In genomic region chr12:115657081-115658013, GRCh38 we compare ENCODE assay signal across 18 cellular contexts.
DNase-seq lines count a peak whose midpoint lies in the region; TF ChIP-seq lines count a peak whose summit lies in the region.
"Had no signal": no experiment of that assay in that cellular context is flagged by ENCODE, and none has a peak within 500 bp of the region (broad histone marks: within the 10 kb centered on the region; RNA-seq: fewer than 3 reads in every experiment).

No MANE protein-coding gene starts in this region.

- intact Hi-C loops in ascending aorta (cut with DNase I) (loop anchor here (2.0 to 10.0 kb wide), 2 partner anchors 51 to 973 kb away; partner anchors contain the start of gene TBX3), tibial artery (cut with DNase I; ENCODE audit: low total_unique reads) (no loop called here)

- DNase-seq in ascending aorta (ENCODE audit: low spot score in 2 of 2) (peak; percentile 18 to 80), foreskin fibroblast (peak; percentile 26 to 59), tibial artery (no peak), H4 (ENCODE audit: low spot score) (no peak), NCI-H1105 (lab: John Stamatoyannopoulos, UW) (no peak), progenitor cell of endocrine pancreas (ENCODE audit: low spot score, unreplicated experiment) (no peak)
- DNase-seq: CD4-positive, alpha-beta memory T cell; EL; GM23248; KG1; NCI-H1436; NCI-H1930; NCI-H226; NCI-H524 had no signal

- no peak overlapping the region for H3K27ac Mint-ChIP-seq in progenitor cell of endocrine pancreas
- H3K27ac Mint-ChIP-seq: CD4-positive, alpha-beta memory T cell had no signal

- H3K36me3 ChIP-seq in HEK293 (ENCODE audit: control insufficient read depth in 2 of 2, insufficient read depth in 1 of 2, low read length in 2 of 2) (no peaks in the 10 kb centered on the region), ascending aorta (no peaks in the 10 kb centered on the region), tibial artery (no peaks in the 10 kb centered on the region)
- H3K36me3 ChIP-seq: BLaER1 had no signal

- no peaks in the 10 kb centered on the region for H3K36me3 Mint-ChIP-seq in progenitor cell of endocrine pancreas (ENCODE audit: insufficient read depth)
- H3K36me3 Mint-ChIP-seq: CD4-positive, alpha-beta memory T cell had no signal

- H3K4me3 ChIP-seq in HEK293 (ENCODE audit: low read depth, low read length) (no peak overlapping the region), ascending aorta (no peak overlapping the region), foreskin fibroblast (ENCODE audit: low read depth in 1 of 2, low read length in 2 of 2) (no peak overlapping the region), tibial artery (no peak overlapping the region)
- H3K4me3 ChIP-seq: A549, BLaER1, GM12878, GM23248 had no signal

- no peaks in the 10 kb centered on the region for H3K9me3 Mint-ChIP-seq in progenitor cell of endocrine pancreas (ENCODE audit: low read depth)

- POLR2A ChIA-PET in HEK293 (lab: Yijun Ruan, JAX): interaction anchor here (0.6 kb wide), 1 partner anchor 1006 kb away, joined by 3 read pairs; no protein-coding TSS in a partner anchor

- no peaks in the 10 kb centered on the region for H3K4me1 ChIP-seq in HEK293 (ENCODE audit: control insufficient read depth, insufficient read depth, low read length)
- H3K4me1 ChIP-seq in ascending aorta: peaks cover 5 to 31% of the 10 kb centered on the region in 2 donors
- H3K4me1 ChIP-seq in tibial artery: peaks cover 0 to 23% (median 19%) of the 10 kb centered on the region in 4 donors
- H3K4me1 ChIP-seq: A549 had no signal

- H3K27me3 ChIP-seq in ascending aorta (no peaks in the 10 kb centered on the region), tibial artery (no peaks in the 10 kb centered on the region)
- H3K27me3 ChIP-seq: BLaER1 had no signal

- H3K4me1 Mint-ChIP-seq in progenitor cell of endocrine pancreas (ENCODE audit: low read depth): no peaks in the 10 kb centered on the region
- H3K4me1 Mint-ChIP-seq: CD4-positive, alpha-beta memory T cell had no signal

- TF ChIP-seq CTCF in HEK293 (tag by site-specific recombination; IDR thresholded peaks at IDR 0.05) (no peak), ascending aorta (IDR thresholded peaks at IDR 0.05) (no peak), foreskin fibroblast (IDR thresholded peaks at IDR 0.05; ENCODE audit: low read depth, low read length) (no peak), tibial artery (IDR thresholded peaks at IDR 0.05) (no peak), progenitor cell of endocrine pancreas (IDR thresholded peaks at IDR 0.05; ENCODE audit: unreplicated experiment) (no peak)

- no peaks in the 10 kb centered on the region for H3K9me3 ChIP-seq in HEK293 (ENCODE audit: control insufficient read depth, insufficient read depth, low read depth, low read length)
- H3K9me3 ChIP-seq in ascending aorta: no peaks in the 10 kb centered on the region
- H3K9me3 ChIP-seq in tibial artery: no peaks in the 10 kb centered on the region
- H3K9me3 ChIP-seq: A549, BLaER1 had no signal

- CTCF ChIA-PET in HEK293 (lab: Yijun Ruan, JAX): no interaction called here

- peaks cover 6% of the 10 kb centered on the region for H3K27me3 Mint-ChIP-seq in progenitor cell of endocrine pancreas
- H3K27me3 Mint-ChIP-seq: CD4-positive, alpha-beta memory T cell had no signal

- H3K4me3 Mint-ChIP-seq in progenitor cell of endocrine pancreas (ENCODE audit: low read depth): no peak overlapping the region
- H3K4me3 Mint-ChIP-seq: CD4-positive, alpha-beta memory T cell had no signal

- no peak overlapping the region for H3K27ac ChIP-seq in HEK293 (ENCODE audit: extremely low read depth, low read depth, low read length)
- peak overlapping the region; percentile 89 to 91 for H3K27ac ChIP-seq in ascending aorta
- peak overlapping the region; percentile 36 to 80 for H3K27ac ChIP-seq in tibial artery
- H3K27ac ChIP-seq: A549, BLaER1, GM23248 had no signal

TF ChIP-seq in HEK293, 187 proteins besides CTCF, POLR2A, EP300 and RAD21 (continues in another document):
- no peak for TF ChIP-seq ZNF571 (tag by site-specific recombination; IDR thresholded peaks at IDR 0.05)
- TF ChIP-seq TRIM28 (IDR thresholded peaks at IDR 0.05; ENCODE audit: borderline replicate concordance, low read length): no peak
- TF ChIP-seq EGR2 (tag by site-specific recombination; IDR thresholded peaks at IDR 0.05; ENCODE audit: low read depth): peak; percentile 85; the same call in 1 of the 2 replicates
- no peak for TF ChIP-seq ZNF830 (tag by site-specific recombination; IDR thresholded peaks at IDR 0.05; ENCODE audit: low read depth)
- no peak for TF ChIP-seq ZNF274 (IDR thresholded peaks at IDR 0.05; ENCODE audit: low read length)
- no peak for TF ChIP-seq ZNF274 (tag by site-specific recombination; IDR thresholded peaks at IDR 0.05; ENCODE audit: borderline replicate concordance)
- no peak for TF ChIP-seq ZNF776 (tag by site-specific recombination; IDR thresholded peaks at IDR 0.05; ENCODE audit: borderline replicate concordance)
- no peak for TF ChIP-seq ZNF677 (tag by site-specific recombination; IDR thresholded peaks at IDR 0.05)
- TF ChIP-seq, protein P1, sequence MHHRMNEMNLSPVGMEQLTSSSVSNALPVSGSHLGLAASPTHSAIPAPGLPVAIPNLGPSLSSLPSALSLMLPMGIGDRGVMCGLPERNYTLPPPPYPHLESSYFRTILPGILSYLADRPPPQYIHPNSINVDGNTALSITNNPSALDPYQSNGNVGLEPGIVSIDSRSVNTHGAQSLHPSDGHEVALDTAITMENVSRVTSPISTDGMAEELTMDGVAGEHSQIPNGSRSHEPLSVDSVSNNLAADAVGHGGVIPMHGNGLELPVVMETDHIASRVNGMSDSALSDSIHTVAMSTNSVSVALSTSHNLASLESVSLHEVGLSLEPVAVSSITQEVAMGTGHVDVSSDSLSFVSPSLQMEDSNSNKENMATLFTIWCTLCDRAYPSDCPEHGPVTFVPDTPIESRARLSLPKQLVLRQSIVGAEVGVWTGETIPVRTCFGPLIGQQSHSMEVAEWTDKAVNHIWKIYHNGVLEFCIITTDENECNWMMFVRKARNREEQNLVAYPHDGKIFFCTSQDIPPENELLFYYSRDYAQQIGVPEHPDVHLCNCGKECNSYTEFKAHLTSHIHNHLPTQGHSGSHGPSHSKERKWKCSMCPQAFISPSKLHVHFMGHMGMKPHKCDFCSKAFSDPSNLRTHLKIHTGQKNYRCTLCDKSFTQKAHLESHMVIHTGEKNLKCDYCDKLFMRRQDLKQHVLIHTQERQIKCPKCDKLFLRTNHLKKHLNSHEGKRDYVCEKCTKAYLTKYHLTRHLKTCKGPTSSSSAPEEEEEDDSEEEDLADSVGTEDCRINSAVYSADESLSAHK (tag by site-specific recombination; IDR thresholded peaks at IDR 0.05): no peak
- no peak for TF ChIP-seq ZNF140 (tag by site-specific recombination; IDR thresholded peaks at IDR 0.05)
- TF ChIP-seq BCL11A (tag by site-specific recombination; IDR thresholded peaks at IDR 0.05; ENCODE audit: low read depth): no peak
- no peak for TF ChIP-seq ZNF23 (tag by site-specific recombination; IDR thresholded peaks at IDR 0.05; ENCODE audit: borderline replicate concordance)
- no peak for TF ChIP-seq BCL11B (tag by site-specific recombination; IDR thresholded peaks at IDR 0.05; ENCODE audit: low read depth)
- TF ChIP-seq, protein P2, sequence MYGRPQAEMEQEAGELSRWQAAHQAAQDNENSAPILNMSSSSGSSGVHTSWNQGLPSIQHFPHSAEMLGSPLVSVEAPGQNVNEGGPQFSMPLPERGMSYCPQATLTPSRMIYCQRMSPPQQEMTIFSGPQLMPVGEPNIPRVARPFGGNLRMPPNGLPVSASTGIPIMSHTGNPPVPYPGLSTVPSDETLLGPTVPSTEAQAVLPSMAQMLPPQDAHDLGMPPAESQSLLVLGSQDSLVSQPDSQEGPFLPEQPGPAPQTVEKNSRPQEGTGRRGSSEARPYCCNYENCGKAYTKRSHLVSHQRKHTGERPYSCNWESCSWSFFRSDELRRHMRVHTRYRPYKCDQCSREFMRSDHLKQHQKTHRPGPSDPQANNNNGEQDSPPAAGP (tag by site-specific recombination; IDR thresholded peaks at IDR 0.05): no peak
- no peak for TF ChIP-seq PATZ1 (tag by site-specific recombination; IDR thresholded peaks at IDR 0.05)
- TF ChIP-seq SETDB1 (IDR thresholded peaks at IDR 0.05; ENCODE audit: insufficient read length, low read length): no peak
- no peak for TF ChIP-seq ZNF146 (tag by site-specific recombination; IDR thresholded peaks at IDR 0.05)
- no peak for TF ChIP-seq ZNF621 (tag by site-specific recombination; IDR thresholded peaks at IDR 0.05)
- TF ChIP-seq, protein P3, sequence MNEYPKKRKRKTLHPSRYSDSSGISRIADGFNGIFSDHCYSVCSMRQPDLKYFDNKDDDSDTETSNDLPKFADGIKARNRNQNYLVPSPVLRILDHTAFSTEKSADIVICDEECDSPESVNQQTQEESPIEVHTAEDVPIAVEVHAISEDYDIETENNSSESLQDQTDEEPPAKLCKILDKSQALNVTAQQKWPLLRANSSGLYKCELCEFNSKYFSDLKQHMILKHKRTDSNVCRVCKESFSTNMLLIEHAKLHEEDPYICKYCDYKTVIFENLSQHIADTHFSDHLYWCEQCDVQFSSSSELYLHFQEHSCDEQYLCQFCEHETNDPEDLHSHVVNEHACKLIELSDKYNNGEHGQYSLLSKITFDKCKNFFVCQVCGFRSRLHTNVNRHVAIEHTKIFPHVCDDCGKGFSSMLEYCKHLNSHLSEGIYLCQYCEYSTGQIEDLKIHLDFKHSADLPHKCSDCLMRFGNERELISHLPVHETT (tag by site-specific recombination; IDR thresholded peaks at IDR 0.05): no peak
- TF ChIP-seq ZNF777 (tag by site-specific recombination; IDR thresholded peaks at IDR 0.05; ENCODE audit: borderline replicate concordance): 0 out of 2 replicates have a peak, but pooled peaks have one; percentile 21
- no peak for TF ChIP-seq ZNF747 (tag by site-specific recombination; IDR thresholded peaks at IDR 0.05)

Comparison
In these comparisons a context has a peak if more than half of its experiments do, and no peak if none do; other contexts are left out.
1. DNase-seq: peak in ascending aorta (2 of 2) and foreskin fibroblast (2 of 2); none in tibial artery (0 of 2), H4 (single experiment), NCI-H1105 (single experiment) and progenitor cell of endocrine pancreas (single experiment).